Comparison of ENCODE assay signal across 7 cellular contexts in the genomic region with DNA sequence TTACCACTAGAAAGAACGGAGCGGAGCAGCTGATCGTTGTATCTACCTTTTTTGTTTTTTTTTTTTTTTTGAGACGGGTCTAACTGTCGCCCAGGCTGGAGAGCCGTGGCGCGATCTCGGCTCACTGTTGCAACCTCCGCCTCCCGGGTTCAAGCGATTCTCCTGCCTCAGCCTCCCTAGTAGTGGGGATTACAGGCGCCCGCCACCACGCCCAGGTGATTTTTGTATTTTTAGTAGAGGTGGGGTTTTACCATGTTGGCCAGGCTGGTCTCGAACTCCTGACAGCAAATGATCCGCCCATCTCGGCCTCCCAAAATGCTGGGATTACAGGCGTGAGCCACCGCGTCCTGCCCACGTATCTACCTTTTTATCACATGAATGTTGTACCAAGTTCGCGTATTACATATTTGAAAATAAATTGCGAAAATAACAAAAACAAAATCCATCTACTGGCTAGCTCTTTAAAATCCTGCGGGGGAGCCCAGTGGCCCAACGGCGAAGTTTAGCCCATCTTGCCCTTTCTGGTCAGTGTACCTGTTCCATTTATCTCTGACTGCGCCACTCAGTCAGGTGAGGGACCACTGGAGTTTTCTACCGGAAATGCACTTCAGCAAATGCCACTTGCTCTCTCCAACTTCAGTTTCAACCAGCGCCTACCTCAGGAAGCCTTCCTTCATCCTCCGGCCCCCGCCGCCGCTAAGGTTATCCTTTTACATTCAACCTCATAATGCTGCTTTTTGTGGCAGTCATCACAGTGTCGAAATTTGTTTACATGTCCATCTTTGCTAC. TPM values are rescaled to one million over a fixed set of nuclear protein-coding genes. Genes with fewer than 3 reads are reported as not detected.
DNase-seq lines count a peak whose midpoint lies in the region; ATAC-seq and TF ChIP-seq lines count a peak whose summit lies in the region.

No MANE protein-coding gene starts in this region.

- POLR2A ChIA-PET in activated naive CD8-positive, alpha-beta T cell treated with anti-CD3 and anti-CD28 coated beads, Interleukin-2, amount 10 ng/mL, durations not matched to agents 7 days and 5 days (lab: Charles Lee), result interaction anchor here (2.2 kb wide), 1 partner anchor 108 kb away, joined by 9 read pairs; the partner anchor contains the start of gene CTDSPL2

- H3K4me3 ChIP-seq in iPS-15b (ENCODE audit: low read depth, low read length) (peak overlapping the region; percentile 90), skeletal muscle tissue (ENCODE audit: low read length in 3 of 3) (peak overlapping the region; percentile 85 to 95 (median 93))

- H3K4me1 Mint-ChIP-seq in activated naive CD8-positive, alpha-beta T cell treated with anti-CD3 and anti-CD28 coated beads, Interleukin-2, amount 10 ng/mL, durations not matched to agents 7 days and 5 days, result peaks cover 28% of the 10 kb centered on the region

- H3K4me1 ChIP-seq in iPS-15b (ENCODE audit: control insufficient read depth, insufficient read depth, low read length) (peaks cover 5% of the 10 kb centered on the region), skeletal muscle tissue (ENCODE audit: control insufficient read depth in 3 of 3, insufficient read depth in 3 of 3, low read length in 3 of 3) (peaks cover 14 to 29% (median 19%) of the 10 kb centered on the region in 3 donors)

- H3K4me3 Mint-ChIP-seq in activated naive CD8-positive, alpha-beta T cell treated with anti-CD3 and anti-CD28 coated beads, Interleukin-2, amount 10 ng/mL, durations not matched to agents 7 days and 5 days, result peak overlapping the region; percentile 87

- peak overlapping the region; percentile 91 for H3K9ac ChIP-seq in iPS-15b (ENCODE audit: low read depth, low read length)
- H3K9ac ChIP-seq in skeletal muscle tissue (ENCODE audit: low read depth in 1 of 3, low read length in 3 of 3), result peak overlapping the region; percentile 85 to 95 (median 91)

- H3K27me3 ChIP-seq in iPS-15b (ENCODE audit: control insufficient read depth, insufficient read depth, low read length), result no peaks in the 10 kb centered on the region
- no peaks in the 10 kb centered on the region for H3K27me3 ChIP-seq in skeletal muscle tissue (ENCODE audit: control insufficient read depth in 3 of 3, insufficient read depth in 3 of 3, low read length in 3 of 3)

- H3K27me3 Mint-ChIP-seq in activated naive CD8-positive, alpha-beta T cell treated with anti-CD3 and anti-CD28 coated beads, Interleukin-2, amount 10 ng/mL, durations not matched to agents 7 days and 5 days, result no peaks in the 10 kb centered on the region

- H3K27ac ChIP-seq in skeletal muscle tissue (ENCODE audit: low read depth, low read length), result peak overlapping the region; percentile 94

- H3K27ac Mint-ChIP-seq in activated naive CD8-positive, alpha-beta T cell treated with anti-CD3 and anti-CD28 coated beads, Interleukin-2, amount 10 ng/mL, durations not matched to agents 7 days and 5 days, result peak overlapping the region; percentile 88

- in situ Hi-C loops in GM13977 (cut with MboI; ENCODE audit: low pct_unique_long_range_greater_than_20kb, low sequenced_read_pairs, unreplicated experiment), result no loop called here

- ATAC-seq in activated naive CD8-positive, alpha-beta T cell treated with anti-CD3 and anti-CD28 coated beads, Interleukin-2, amount 10 ng/mL, durations not matched to agents 7 days and 5 days (ENCODE audit: low read depth), result no peak
- no peak for ATAC-seq in GM18520 (IDR thresholded peaks at IDR 0.05; ENCODE audit: unreplicated experiment)

- TF ChIP-seq CTCF in GM13977 (IDR thresholded peaks at IDR 0.05; ENCODE audit: extremely low read depth, insufficient read depth, missing control alignments), result no peak

- H3K9me3 ChIP-seq in iPS-15b (ENCODE audit: control insufficient read depth, insufficient read depth, low read length), result no peaks in the 10 kb centered on the region
- no peaks in the 10 kb centered on the region for H3K9me3 ChIP-seq in skeletal muscle tissue (ENCODE audit: control insufficient read depth in 3 of 3, low read length in 3 of 3)

- H3K36me3 ChIP-seq in iPS-15b (ENCODE audit: control insufficient read depth, insufficient read depth, low read length), result peaks cover 6% of the 10 kb centered on the region
- H3K36me3 ChIP-seq in skeletal muscle tissue (ENCODE audit: control insufficient read depth in 3 of 3, insufficient read depth in 3 of 3, low read length in 3 of 3), result peaks cover 0 to 6% (median 4%) of the 10 kb centered on the region in 3 donors

- H3K36me3 Mint-ChIP-seq in activated naive CD8-positive, alpha-beta T cell treated with anti-CD3 and anti-CD28 coated beads, Interleukin-2, amount 10 ng/mL, durations not matched to agents 7 days and 5 days, result peaks cover 17% of the 10 kb centered on the region

- DNase-seq in GM13977 (ENCODE audit: low spot score), result peak; percentile 26
- DNase-seq in NCI-H146 treated with DMSO at 0.1 percent for 48 hours (lab: John Stamatoyannopoulos, UW; ENCODE audit: unreplicated experiment), result peak; percentile 31
- peak; percentile 57 for DNase-seq in activated naive CD8-positive, alpha-beta T cell treated with anti-CD3 and anti-CD28 coated beads, Interleukin-2, amount 10 ng/mL, durations not matched to agents 7 days and 5 days
- DNase-seq in EL, result no peak

- no peaks in the 10 kb centered on the region for H3K9me3 Mint-ChIP-seq in activated naive CD8-positive, alpha-beta T cell treated with anti-CD3 and anti-CD28 coated beads, Interleukin-2, amount 10 ng/mL, durations not matched to agents 7 days and 5 days

RNA-seq across cellular contexts. Expression of gene EIF3J, which starts 1.2 kb away (rescaled TPM):
- total RNA-seq in activated naive CD8-positive, alpha-beta T cell treated with anti-CD3 and anti-CD28 coated beads, Interleukin-2, amount 10 ng/mL, durations not matched to agents 7 days and 5 days, result 10 to 100 TPM; 63.6 to 69.0 TPM
- 35.0 TPM for total RNA-seq in skeletal muscle tissue
